18 cellular contexts compared by ENCODE assay signal in genomic region chr2:236638707-236639106, GRCh38.
"Had no signal": no experiment of that assay in that cellular context is flagged by ENCODE, and none has a peak within 500 bp of the region (broad histone marks: within the 10 kb centered on the region; RNA-seq: fewer than 3 reads in every experiment).

No MANE protein-coding gene starts in this region.

- H3K4me3 Mint-ChIP-seq: activated CD8-positive, alpha-beta T cell treated with anti-CD3 and anti-CD28 coated beads, Interleukin-2, amount 10 ng/mL, durations not matched to agents 7 days and 5 days; activated naive CD4-positive, alpha-beta T cell treated with anti-CD3 and anti-CD28 coated beads for 36 hours; activated naive CD8-positive, alpha-beta T cell treated with anti-CD3 and anti-CD28 coated beads, Interleukin-2, amount 50 U/mL, for 24 hours; naive thymus-derived CD4-positive, alpha-beta T cell; stimulated activated naive CD8-positive, alpha-beta T cell treated with anti-CD3 and anti-CD28 coated beads, Interleukin-15, Interleukin-2, amounts not matched to agents 100 ng/mL and 50 ng/mL, for 24 hours; WTC11 had no signal

- H3K4me1 ChIP-seq: breast epithelium, left lung, testis, uterus had no signal

- H3K27me3 ChIP-seq: breast epithelium, hepatocyte, left lung, testis, uterus had no signal

- H3K27me3 Mint-ChIP-seq: stimulated activated naive CD8-positive, alpha-beta T cell treated with anti-CD3 and anti-CD28 coated beads, Interleukin-15, Interleukin-2, amounts not matched to agents 100 ng/mL and 50 ng/mL, for 24 hours had no signal

- H3K9me3 ChIP-seq: breast epithelium, mucosa of descending colon, testis, uterus had no signal

- DNase-seq: activated CD4-positive, alpha-beta T cell treated with anti-CD3 and anti-CD28 coated beads for 4 hours; activated CD8-positive, alpha-beta T cell treated with anti-CD3 and anti-CD28 coated beads, Interleukin-2, amount 10 ng/mL, durations not matched to agents 7 days and 5 days; activated naive CD4-positive, alpha-beta T cell treated with anti-CD3 and anti-CD28 coated beads for 36 hours; activated naive CD8-positive, alpha-beta T cell treated with anti-CD3 and anti-CD28 coated beads, Interleukin-2, amount 50 U/mL, for 24 hours; activated T-cell treated with anti-CD3 and anti-CD28 coated beads for 4 hours; left lung; mucosa of descending colon; naive thymus-derived CD4-positive, alpha-beta T cell; retina; small intestine; T-helper 2 cell had no signal

- H3K4me3 ChIP-seq: breast epithelium, hepatocyte, left lung, mucosa of descending colon, testis, uterus had no signal

- H3K4me1 Mint-ChIP-seq: activated naive CD8-positive, alpha-beta T cell treated with anti-CD3 and anti-CD28 coated beads, Interleukin-2, amount 50 U/mL, for 24 hours; naive thymus-derived CD4-positive, alpha-beta T cell had no signal

- H3K36me3 ChIP-seq: breast epithelium, left lung, uterus had no signal

- H3K27ac ChIP-seq: breast epithelium, hepatocyte, left lung, testis, uterus had no signal

- H3K9me3 Mint-ChIP-seq: activated naive CD4-positive, alpha-beta T cell treated with anti-CD3 and anti-CD28 coated beads for 36 hours; activated naive CD8-positive, alpha-beta T cell treated with anti-CD3 and anti-CD28 coated beads, Interleukin-2, amount 50 U/mL, for 24 hours; activated T-helper 2 cell treated with anti-CD3 and anti-CD28 coated beads, Interferon-gamma antibody, Interleukin-2, Interleukin-4, amounts not matched to agents 10 μg/mL and 5 μg/mL and 100 μg/mL, durations not matched to agents 14 hours and 24 hours and 36 hours; stimulated activated naive CD8-positive, alpha-beta T cell treated with anti-CD3 and anti-CD28 coated beads, Interleukin-15, Interleukin-2, amounts not matched to agents 100 ng/mL and 50 ng/mL, for 24 hours had no signal

- H3K36me3 Mint-ChIP-seq: WTC11 had no signal

- H3K27ac Mint-ChIP-seq: activated CD8-positive, alpha-beta T cell treated with anti-CD3 and anti-CD28 coated beads, Interleukin-2, amount 10 ng/mL, durations not matched to agents 7 days and 5 days; activated naive CD4-positive, alpha-beta T cell treated with anti-CD3 and anti-CD28 coated beads for 36 hours; activated naive CD8-positive, alpha-beta T cell treated with anti-CD3 and anti-CD28 coated beads, Interleukin-2, amount 50 U/mL, for 24 hours; activated T-helper 2 cell treated with anti-CD3 and anti-CD28 coated beads, Interferon-gamma antibody, Interleukin-2, Interleukin-4, amounts not matched to agents 10 μg/mL and 5 μg/mL and 100 μg/mL, durations not matched to agents 14 hours and 24 hours and 36 hours; stimulated activated naive CD8-positive, alpha-beta T cell treated with anti-CD3 and anti-CD28 coated beads, Interleukin-15, Interleukin-2, amounts not matched to agents 100 ng/mL and 50 ng/mL, for 24 hours had no signal
